ENCODE assay signal across 13 cellular contexts in the genomic region with DNA sequence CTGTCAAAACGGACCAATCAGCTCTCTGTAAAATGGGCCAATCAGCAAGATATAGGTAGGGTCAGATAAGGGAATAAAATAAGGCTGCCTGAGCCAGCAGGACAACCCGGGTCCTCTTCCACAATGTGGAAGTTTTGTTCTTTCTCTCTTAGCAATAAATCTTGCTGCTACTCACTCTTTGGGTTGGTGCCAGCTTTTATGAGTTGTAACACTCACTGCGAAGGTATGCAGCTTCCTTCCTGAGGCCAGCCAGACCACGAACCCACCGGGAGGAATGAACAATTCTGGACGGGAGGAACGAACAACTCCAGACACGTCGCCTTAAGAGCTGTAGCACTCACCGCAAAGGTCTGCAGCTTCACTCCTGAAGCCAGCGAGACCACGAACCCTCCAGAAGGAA.
DNase-seq lines count a peak whose midpoint lies in the region; ATAC-seq, FAIRE-seq and TF ChIP-seq lines count a peak whose summit lies in the region.
"Had no signal": no experiment of that assay in that cellular context is flagged by ENCODE, and none has a peak within 500 bp of the region (broad histone marks: within the 10 kb centered on the region; RNA-seq: fewer than 3 reads in every experiment).

No MANE protein-coding gene starts in this region.

- no peaks in the 10 kb centered on the region for H3K9me3 ChIP-seq in K562 (replicated peaks; ENCODE audit: control insufficient read depth, insufficient read depth, low read depth, low read length)
- H3K9me3 ChIP-seq in T-helper 17 cell (ENCODE audit: control insufficient read depth, low read length, poor library complexity, severe bottlenecking): no peaks in the 10 kb centered on the region

- no peak for TF ChIP-seq POLR2A in K562 (conservative IDR thresholded peaks at IDR 0.05)

- H3K9ac ChIP-seq in K562 (ENCODE audit: insufficient read depth in 1 of 2, low read depth in 2 of 2, low read length in 2 of 2): no peak overlapping the region

- CTCF ChIA-PET in K562 (lab: Yijun Ruan, JAX; ENCODE audit: low intra/inter-chr PET ratio): no interaction called here

- TF ChIP-seq CTCF in AG10803 (conservative IDR thresholded peaks at IDR 0.05; ENCODE audit: low read length): no peak
- no peak for TF ChIP-seq CTCF in K562 (IDR thresholded peaks at IDR 0.05 in 2 of 3, conservative IDR thresholded peaks at IDR 0.05 in 1 of 3; ENCODE audit: insufficient read depth in 2 of 3, low read depth in 1 of 3, low read length in 3 of 3)

- no peaks in the 10 kb centered on the region for H3K9me1 ChIP-seq in K562 (ENCODE audit: control insufficient read depth, insufficient read depth, low read length)

- peaks cover 2% of the 10 kb centered on the region for H3K36me3 Mint-ChIP-seq in T-helper 17 cell (ENCODE audit: low read depth)

- DNase-seq in AG10803 (ENCODE audit: low read depth) (peak; percentile 88), LHCN-M2 (ENCODE audit: low read depth) (peak; percentile 96), K562 (ENCODE audit: extremely low read depth in 1 of 4, low spot score in 3 of 4) (peak in 1 of 4 experiments; percentile 15), left kidney (ENCODE audit: low read depth, low spot score) (peak; percentile 49), T-helper 17 cell (no peak), C1 segment of cervical spinal cord (lab: John Stamatoyannopoulos, UW) (no peak)
- DNase-seq: activated naive CD4-positive, alpha-beta T cell; NCI-H446 treated with DMSO at 0.1 percent for 48 hours had no signal

- no peaks in the 10 kb centered on the region for H3K36me3 ChIP-seq in K562 (ENCODE audit: control insufficient read depth, insufficient read depth, low read length)

- BruUV-seq in K562 (replicated peaks; lab: Mats Ljungman, UMichigan): no TSS peak

- H3K4me3 ChIP-seq in AG10803 (ENCODE audit: low read length) (no peak overlapping the region), K562 (no peak overlapping the region)

- in situ Hi-C loops in K562 (cut with MboI): no loop called here

- FAIRE-seq in K562 (lab: Jason Lieb, UNC): no peak
- FAIRE-seq: D721Med, endometrium had no signal

- no peaks in the 10 kb centered on the region for H4K20me1 ChIP-seq in K562 (replicated peaks; ENCODE audit: control insufficient read depth, insufficient read depth, low read length)

- intact Hi-C loops in K562 (cut with micrococcal nuclease): no loop called here

- TF ChIP-seq RAD21 in K562 (CRISPR knock-in tag; conservative IDR thresholded peaks at IDR 0.05 in 1 of 2, IDR thresholded peaks at IDR 0.05 in 1 of 2): no peak

- no peak overlapping the region for H3K27ac ChIP-seq in K562 (ENCODE audit: extremely low read depth, low read depth, low read length)
- H3K27ac ChIP-seq: HL-60 had no signal

- POLR2A ChIA-PET in K562 (lab: Yijun Ruan, JAX): interaction anchor here (0.6 kb wide), 1 partner anchor 39 kb away, joined by 3 read pairs; no protein-coding TSS in a partner anchor

- 25% methylated on average over 11 of the region's 12 CpGs for WGBS in K562 (ENCODE audit: insufficient coverage, low coverage, missing lambda C conversion rate)

- ATAC-seq in K562: no peak; the same call in 2 of the 3 replicates
- ATAC-seq in T-helper 17 cell: no peak
- no peak for ATAC-seq in GM19452 (IDR thresholded peaks at IDR 0.05; ENCODE audit: unreplicated experiment)
- no peak for ATAC-seq in GM21529 (IDR thresholded peaks at IDR 0.05; ENCODE audit: unreplicated experiment)

- no peak overlapping the region for H3K4me3 Mint-ChIP-seq in T-helper 17 cell

- peaks cover 2% of the 10 kb centered on the region for H3K27me3 Mint-ChIP-seq in T-helper 17 cell

- no peak overlapping the region for H3K27ac Mint-ChIP-seq in T-helper 17 cell

- H3K4me1 Mint-ChIP-seq in T-helper 17 cell: no peaks in the 10 kb centered on the region

- no peaks in the 10 kb centered on the region for H3K79me2 ChIP-seq in K562 (ENCODE audit: control insufficient read depth, insufficient read depth, low read length)

- H3K27me3 ChIP-seq in K562 (ENCODE audit: control insufficient read depth in 2 of 2, insufficient read depth in 2 of 2, low read length in 2 of 2): no peaks in the 10 kb centered on the region

- H3K4me1 ChIP-seq in K562 (replicated peaks in 1 of 2; ENCODE audit: control insufficient read depth in 2 of 2, insufficient read depth in 2 of 2, low read length in 2 of 2): no peaks in the 10 kb centered on the region

- H3K4me2 ChIP-seq in K562 (ENCODE audit: insufficient read depth, low read length): no peak overlapping the region

- no peak overlapping the region; the same call in 1 of the 2 replicates for H2AFZ ChIP-seq in K562 (ENCODE audit: low read depth, low read length)

- TF ChIP-seq EP300 in K562 (IDR thresholded peaks at IDR 0.05; ENCODE audit: low read length): no peak

TF ChIP-seq in K562, 482 proteins besides CTCF, POLR2A, EP300 and RAD21 (continues in another document):
- no peak for TF ChIP-seq SAFB (IDR thresholded peaks at IDR 0.05; ENCODE audit: borderline replicate concordance, low read depth, low read length)
- peak; percentile 12; the same call in 1 of the 2 replicates for TF ChIP-seq SOX6 (IDR thresholded peaks at IDR 0.05)
- TF ChIP-seq GABPB2 (CRISPR knock-in tag; conservative IDR thresholded peaks at IDR 0.05): no peak
- TF ChIP-seq HLTF (IDR thresholded peaks at IDR 0.05): no peak
- TF ChIP-seq, protein P1, sequence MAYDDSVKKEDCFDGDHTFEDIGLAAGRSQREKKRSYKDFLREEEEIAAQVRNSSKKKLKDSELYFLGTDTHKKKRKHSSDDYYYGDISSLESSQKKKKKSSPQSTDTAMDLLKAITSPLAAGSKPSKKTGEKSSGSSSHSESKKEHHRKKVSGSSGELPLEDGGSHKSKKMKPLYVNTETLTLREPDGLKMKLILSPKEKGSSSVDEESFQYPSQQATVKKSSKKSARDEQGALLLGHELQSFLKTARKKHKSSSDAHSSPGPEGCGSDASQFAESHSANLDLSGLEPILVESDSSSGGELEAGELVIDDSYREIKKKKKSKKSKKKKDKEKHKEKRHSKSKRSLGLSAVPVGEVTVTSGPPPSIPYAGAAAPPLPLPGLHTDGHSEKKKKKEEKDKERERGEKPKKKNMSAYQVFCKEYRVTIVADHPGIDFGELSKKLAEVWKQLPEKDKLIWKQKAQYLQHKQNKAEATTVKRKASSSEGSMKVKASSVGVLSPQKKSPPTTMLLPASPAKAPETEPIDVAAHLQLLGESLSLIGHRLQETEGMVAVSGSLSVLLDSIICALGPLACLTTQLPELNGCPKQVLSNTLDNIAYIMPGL (CRISPR knock-in tag; IDR thresholded peaks at IDR 0.05): no peak
- TF ChIP-seq GABPB1 (CRISPR knock-in tag; IDR thresholded peaks at IDR 0.05): no peak
- TF ChIP-seq, protein P2, sequence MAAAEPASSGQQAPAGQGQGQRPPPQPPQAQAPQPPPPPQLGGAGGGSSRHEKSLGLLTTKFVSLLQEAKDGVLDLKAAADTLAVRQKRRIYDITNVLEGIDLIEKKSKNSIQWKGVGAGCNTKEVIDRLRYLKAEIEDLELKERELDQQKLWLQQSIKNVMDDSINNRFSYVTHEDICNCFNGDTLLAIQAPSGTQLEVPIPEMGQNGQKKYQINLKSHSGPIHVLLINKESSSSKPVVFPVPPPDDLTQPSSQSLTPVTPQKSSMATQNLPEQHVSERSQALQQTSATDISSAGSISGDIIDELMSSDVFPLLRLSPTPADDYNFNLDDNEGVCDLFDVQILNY (CRISPR knock-in tag; IDR thresholded peaks at IDR 0.05): no peak
- peak; percentile 25; the same call in 1 of the 2 replicates for TF ChIP-seq JUND (IDR thresholded peaks at IDR 0.05; ENCODE audit: borderline replicate concordance, low read depth, low read length)
- no peak for TF ChIP-seq JUND (tag; IDR thresholded peaks at IDR 0.05; ENCODE audit: borderline replicate concordance, low read depth, low read length)
- no peak for TF ChIP-seq KLF16 (IDR thresholded peaks at IDR 0.05)
- no peak for TF ChIP-seq MBD2 (IDR thresholded peaks at IDR 0.05; ENCODE audit: borderline replicate concordance, low read depth)
- TF ChIP-seq HMG20A (CRISPR knock-in tag; conservative IDR thresholded peaks at IDR 0.05): no peak
- TF ChIP-seq NFIC (IDR thresholded peaks at IDR 0.05): peak; percentile 81
- TF ChIP-seq MEIS2 (IDR thresholded peaks at IDR 0.05; ENCODE audit: partially characterized antibody): peak; percentile 90
- TF ChIP-seq, protein P3, sequence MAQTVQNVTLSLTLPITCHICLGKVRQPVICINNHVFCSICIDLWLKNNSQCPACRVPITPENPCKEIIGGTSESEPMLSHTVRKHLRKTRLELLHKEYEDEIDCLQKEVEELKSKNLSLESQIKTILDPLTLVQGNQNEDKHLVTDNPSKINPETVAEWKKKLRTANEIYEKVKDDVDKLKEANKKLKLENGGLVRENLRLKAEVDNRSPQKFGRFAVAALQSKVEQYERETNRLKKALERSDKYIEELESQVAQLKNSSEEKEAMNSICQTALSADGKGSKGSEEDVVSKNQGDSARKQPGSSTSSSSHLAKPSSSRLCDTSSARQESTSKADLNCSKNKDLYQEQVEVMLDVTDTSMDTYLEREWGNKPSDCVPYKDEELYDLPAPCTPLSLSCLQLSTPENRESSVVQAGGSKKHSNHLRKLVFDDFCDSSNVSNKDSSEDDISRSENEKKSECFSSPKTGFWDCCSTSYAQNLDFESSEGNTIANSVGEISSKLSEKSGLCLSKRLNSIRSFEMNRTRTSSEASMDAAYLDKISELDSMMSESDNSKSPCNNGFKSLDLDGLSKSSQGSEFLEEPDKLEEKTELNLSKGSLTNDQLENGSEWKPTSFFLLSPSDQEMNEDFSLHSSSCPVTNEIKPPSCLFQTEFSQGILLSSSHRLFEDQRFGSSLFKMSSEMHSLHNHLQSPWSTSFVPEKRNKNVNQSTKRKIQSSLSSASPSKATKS (CRISPR knock-in tag; IDR thresholded peaks at IDR 0.05): no peak
- TF ChIP-seq FIP1L1 (IDR thresholded peaks at IDR 0.05; ENCODE audit: low read depth, low read length, poor library complexity, severe bottlenecking): no peak
- TF ChIP-seq RHOXF2B (CRISPR knock-in tag; conservative IDR thresholded peaks at IDR 0.05): no peak

Comparison
In these comparisons a context has a peak if more than half of its experiments do, and no peak if none do; other contexts are left out.
1. DNase-seq: peak in AG10803 (single experiment), LHCN-M2 (single experiment) and left kidney (single experiment); none in T-helper 17 cell (0 of 3) and C1 segment of cervical spinal cord (0 of 14).